Comparison of ENCODE assay signal across 20 cellular contexts in genomic region chr3:194031867-194032635, GRCh38.
DNase-seq lines count a peak whose midpoint lies in the region; FAIRE-seq and TF ChIP-seq lines count a peak whose summit lies in the region.
"Had no signal": no experiment of that assay in that cellular context is flagged by ENCODE, and none has a peak within 500 bp of the region (broad histone marks: within the 10 kb centered on the region; RNA-seq: fewer than 3 reads in every experiment).

No MANE protein-coding gene starts in this region.

- WGBS in hepatocyte (ENCODE audit: low lambda C conversion rate, missing lambda C conversion rate), result 81% methylated on average over 12 of the region's 12 CpGs

- H2AFZ ChIP-seq in hepatocyte, result no peak overlapping the region

- H3K27ac ChIP-seq in DOHH2 (ENCODE audit: low read depth, low read length), result peak overlapping the region; percentile 16; the same call in 1 of the 2 replicates
- H3K27ac ChIP-seq in hepatocyte, result no peak overlapping the region
- H3K27ac ChIP-seq: epithelial cell of prostate, gastrocnemius medialis, left ventricle myocardium inferior, prostate gland, thoracic aorta had no signal

- H3K9me2 ChIP-seq in DOHH2 (replicated peaks; ENCODE audit: control insufficient read depth, low read length) (no peaks in the 10 kb centered on the region), hepatocyte (replicated peaks; ENCODE audit: insufficient read depth) (no peaks in the 10 kb centered on the region)
- H3K9me2 ChIP-seq: SK-N-SH had no signal

- H3K79me2 ChIP-seq in DOHH2 (ENCODE audit: control insufficient read depth, low read length), result no peaks in the 10 kb centered on the region
- no peaks in the 10 kb centered on the region for H3K79me2 ChIP-seq in hepatocyte

- H3K4me3 ChIP-seq in DOHH2 (ENCODE audit: low read length) (peak overlapping the region; percentile 50), hepatocyte (no peak overlapping the region)
- H3K4me3 ChIP-seq: gastrocnemius medialis, left ventricle myocardium inferior, prostate gland, thoracic aorta had no signal

- H3K27ac Mint-ChIP-seq in nephron progenitor cell, result peak overlapping the region; percentile 50
- no peak overlapping the region for H3K27ac Mint-ChIP-seq in type B pancreatic cell

- H3K4me1 Mint-ChIP-seq in nephron progenitor cell (peaks cover 80% of the 10 kb centered on the region), type B pancreatic cell (ENCODE audit: unreplicated experiment) (peaks cover 47% of the 10 kb centered on the region)

- peak overlapping the region; percentile 62 for H3K4me3 Mint-ChIP-seq in nephron progenitor cell
- no peak overlapping the region for H3K4me3 Mint-ChIP-seq in type B pancreatic cell

- peak; percentile 86 for DNase-seq in RCC 7860 (ENCODE audit: low spot score)
- DNase-seq in iPS-NIHi7 (ENCODE audit: extremely low spot score), result peak; percentile 29
- no peak for DNase-seq in nephron progenitor cell
- DNase-seq in type B pancreatic cell (ENCODE audit: extremely low spot score, unreplicated experiment), result no peak
- no peak for DNase-seq in hepatocyte (ENCODE audit: low spot score)
- DNase-seq in NCI-H1417 treated with DMSO at 0.1 percent for 48 hours (lab: John Stamatoyannopoulos, UW), result no peak
- DNase-seq in stimulated activated CD4-positive, alpha-beta T cell treated with anti-CD3 and anti-CD28 coated beads, Interleukin-4, amount 100 ng/mL, for 1 hour, result no peak
- DNase-seq: DMS 273 treated with DMSO at 0.1 percent for 48 hours, gastrocnemius medialis, IMR-90, left ventricle myocardium inferior, NCI-H1092, NCI-H2171 treated with DMSO at 0.1 percent for 48 hours, SK-N-SH, T1000 had no signal

- H3K27me3 ChIP-seq in DOHH2 (ENCODE audit: control insufficient read depth, low read length), result no peaks in the 10 kb centered on the region
- no peaks in the 10 kb centered on the region for H3K27me3 ChIP-seq in hepatocyte
- H3K27me3 ChIP-seq: gastrocnemius medialis had no signal

- peak overlapping the region; percentile 64 for H3K4me2 ChIP-seq in DOHH2 (ENCODE audit: low read length)
- H3K4me2 ChIP-seq in hepatocyte, result no peak overlapping the region
- H3K4me2 ChIP-seq: SK-N-SH had no signal

- no peaks in the 10 kb centered on the region for H4K20me1 ChIP-seq in DOHH2 (ENCODE audit: control insufficient read depth, insufficient read depth, low read depth, low read length)
- no peaks in the 10 kb centered on the region for H4K20me1 ChIP-seq in hepatocyte (ENCODE audit: insufficient read depth, poor library complexity, severe bottlenecking)

- H3F3A ChIP-seq in DOHH2 (ENCODE audit: control insufficient read depth, insufficient read depth), result no peaks in the 10 kb centered on the region

- no peaks in the 10 kb centered on the region for H3K36me3 ChIP-seq in DOHH2 (ENCODE audit: control insufficient read depth, low read length)
- no peaks in the 10 kb centered on the region for H3K36me3 ChIP-seq in hepatocyte (replicated peaks; ENCODE audit: insufficient read depth, low read depth)
- H3K36me3 ChIP-seq: gastrocnemius medialis, left ventricle myocardium inferior, prostate gland, thoracic aorta had no signal

- H3K9me3 ChIP-seq in DOHH2 (ENCODE audit: control insufficient read depth, insufficient read depth, low read length) (0 out of 2 replicates have a peak, but pooled peaks cover 2% of the 10 kb centered on the region), hepatocyte (ENCODE audit: low read depth) (no peaks in the 10 kb centered on the region)
- H3K9me3 ChIP-seq: gastrocnemius medialis, left ventricle myocardium inferior, prostate gland, SK-N-SH, thoracic aorta had no signal

- H3K4me1 ChIP-seq in DOHH2 (ENCODE audit: control insufficient read depth, low read length) (peaks cover 68% of the 10 kb centered on the region), hepatocyte (ENCODE audit: insufficient read depth) (peaks cover 34% of the 10 kb centered on the region)
- H3K4me1 ChIP-seq: gastrocnemius medialis, left ventricle myocardium inferior, prostate gland had no signal

- H3K36me3 Mint-ChIP-seq in nephron progenitor cell (ENCODE audit: low read depth) (no peaks in the 10 kb centered on the region), type B pancreatic cell (no peaks in the 10 kb centered on the region)
- H3K36me3 Mint-ChIP-seq: CD14-positive monocyte had no signal

- peaks cover 25% of the 10 kb centered on the region for H3K27me3 Mint-ChIP-seq in nephron progenitor cell (ENCODE audit: low read depth, poor library complexity)
- peaks cover 8% of the 10 kb centered on the region for H3K27me3 Mint-ChIP-seq in type B pancreatic cell

- H3K9me3 Mint-ChIP-seq in nephron progenitor cell, result peaks cover 7% of the 10 kb centered on the region
- peaks cover 7% of the 10 kb centered on the region for H3K9me3 Mint-ChIP-seq in type B pancreatic cell

- FAIRE-seq in RCC 7860 (lab: Jason Lieb, UNC), result peak; percentile 90

- TF ChIP-seq CTCF in DOHH2 (IDR thresholded peaks at IDR 0.05; ENCODE audit: low read depth, low read length, poor library complexity, severe bottlenecking) (no peak), nephron progenitor cell (IDR thresholded peaks at IDR 0.05) (no peak), type B pancreatic cell (conservative IDR thresholded peaks at IDR 0.05) (no peak), hepatocyte (IDR thresholded peaks at IDR 0.05; ENCODE audit: poor library complexity) (no peak)

Comparison
In these comparisons a context has a peak if more than half of its experiments do, and no peak if none do; other contexts are left out.
1. DNase-seq: peak in RCC 7860 (single experiment) and iPS-NIHi7 (single experiment); none in nephron progenitor cell (single experiment), type B pancreatic cell (single experiment), hepatocyte (single experiment), NCI-H1417 treated with DMSO at 0.1 percent for 48 hours (single experiment) and stimulated activated CD4-positive, alpha-beta T cell treated with anti-CD3 and anti-CD28 coated beads, Interleukin-4, amount 100 ng/mL, for 1 hour (single experiment).